In the genomic region with DNA sequence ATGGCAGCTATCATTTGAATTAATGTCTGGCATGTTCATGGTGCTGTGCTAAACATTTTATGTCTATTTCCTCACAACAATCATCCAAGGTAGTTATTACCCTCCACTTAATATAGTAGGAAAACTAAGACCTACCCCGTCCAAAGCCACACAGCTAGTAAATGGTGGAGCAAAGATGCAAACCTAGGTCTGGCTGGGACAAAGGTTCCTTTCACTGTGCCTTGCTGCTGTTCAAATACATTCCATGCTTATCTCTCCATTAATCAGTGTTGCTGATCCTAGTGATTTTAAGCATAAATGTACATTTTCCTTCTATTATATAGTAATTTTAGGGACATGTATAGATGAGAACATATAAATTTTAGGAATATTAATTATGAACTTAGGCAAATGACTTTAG, we compare ENCODE assay signal across 30 cellular contexts.
"Had no signal": no experiment of that assay in that cellular context is flagged by ENCODE, and none has a peak within 500 bp of the region (broad histone marks: within the 10 kb centered on the region; RNA-seq: fewer than 3 reads in every experiment).

No MANE protein-coding gene starts in this region.

- H3K4me3 ChIP-seq: colonic mucosa, gastrocnemius medialis, lung, mucosa of descending colon, pancreas, smooth muscle cell, stomach, thyroid gland had no signal

- H3K4me1 Mint-ChIP-seq: memory B cell, naive B cell, neural crest cell had no signal

- H3K36me3 Mint-ChIP-seq: naive B cell, type B pancreatic cell had no signal

- H3K9me3 ChIP-seq: colonic mucosa, gastrocnemius medialis, mucosa of descending colon, neutrophil, pancreas, stomach, thyroid gland had no signal

- ATAC-seq: esophagus mucosa; gastrocnemius medialis; left lobe of liver; mucosa of descending colon; natural killer cell treated with Interleukin-12 subunit alpha and Interleukin-12 subunit beta and Interleukin-15 and Interleukin-18, amount 100 ng/mL, for 72 hours; sciatic nerve had no signal

- H3K27me3 Mint-ChIP-seq: dendritic cell treated with granulocyte-macrophage colony-stimulating factor and Interleukin-4, amounts not matched to agents 40 ng/mL and 50 ng/mL, for 4 days; memory B cell; naive B cell; natural killer cell treated with Interleukin-12 subunit alpha and Interleukin-12 subunit beta and Interleukin-15 and Interleukin-18, amount 100 ng/mL, for 72 hours; type B pancreatic cell had no signal

- H3K27me3 ChIP-seq: colonic mucosa, gastrocnemius medialis, neutrophil, pancreas, stomach, thyroid gland had no signal

- H3K27ac Mint-ChIP-seq: dendritic cell treated with granulocyte-macrophage colony-stimulating factor and Interleukin-4, amounts not matched to agents 40 ng/mL and 50 ng/mL, for 4 days; endodermal cell; memory B cell; type B pancreatic cell had no signal

- H3K36me3 ChIP-seq: colonic mucosa, gastrocnemius medialis, pancreas, thyroid gland had no signal

- H3K4me1 ChIP-seq: colonic mucosa, gastrocnemius medialis, pancreas, stomach, thyroid gland had no signal

- DNase-seq: colonic mucosa; effector CD8-positive, alpha-beta T cell; endodermal cell; foreskin fibroblast; gastrocnemius medialis; head of caudate nucleus; kidney; mucosa of descending colon; naive B cell; pancreas; retina; stimulated activated CD4-positive, alpha-beta T cell treated with anti-CD3 and anti-CD28 coated beads, Interleukin-12 subunit alpha, Interleukin-12 subunit beta, amount 100 ng/mL, for 4 hours; stimulated activated CD4-positive, alpha-beta T cell treated with anti-CD3 and anti-CD28 coated beads, Interleukin-1b, Interleukin-23, amount 100 ng/mL, for 48 hours; stimulated activated CD4-positive, alpha-beta T cell treated with anti-CD3 and anti-CD28 coated beads, Interleukin-4, amount 100 ng/mL, for 1 hour; stimulated activated CD8-positive, alpha-beta memory T cell treated with anti-CD3 and anti-CD28 coated beads, Interleukin-4, amount 100 ng/mL, for 48 hours; stimulated activated naive CD4-positive, alpha-beta T cell; stomach; thyroid gland had no signal

- H3K27ac ChIP-seq: colonic mucosa, epithelial cell of prostate, gastrocnemius medialis, neutrophil, pancreas, stomach, thyroid gland had no signal

- H3K9me3 Mint-ChIP-seq: dendritic cell treated with granulocyte-macrophage colony-stimulating factor and Interleukin-4, amounts not matched to agents 40 ng/mL and 50 ng/mL, for 4 days; endodermal cell; memory B cell; naive B cell; natural killer cell treated with Interleukin-12 subunit alpha and Interleukin-12 subunit beta and Interleukin-15 and Interleukin-18, amount 100 ng/mL, for 72 hours; neural crest cell; type B pancreatic cell had no signal

- H3K4me2 ChIP-seq: smooth muscle cell had no signal

- H3K4me3 Mint-ChIP-seq: dendritic cell treated with granulocyte-macrophage colony-stimulating factor and Interleukin-4, amounts not matched to agents 40 ng/mL and 50 ng/mL, for 4 days; endodermal cell; memory B cell; naive B cell; natural killer cell treated with Interleukin-12 subunit alpha and Interleukin-12 subunit beta and Interleukin-15 and Interleukin-18, amount 100 ng/mL, for 72 hours; neural crest cell; type B pancreatic cell had no signal
